Comparison of ENCODE assay signal across 27 cellular contexts in genomic region chr9:36865731-36866635, GRCh38.
DNase-seq lines count a peak whose midpoint lies in the region; ATAC-seq, FAIRE-seq and TF ChIP-seq lines count a peak whose summit lies in the region.
"Had no signal": no experiment of that assay in that cellular context is flagged by ENCODE, and none has a peak within 500 bp of the region (broad histone marks: within the 10 kb centered on the region; RNA-seq: fewer than 3 reads in every experiment).

No MANE protein-coding gene starts in this region.

- no peak for TF ChIP-seq RAD21 in HepG2 (CRISPR knock-in tag; IDR thresholded peaks at IDR 0.05)

- H3K9me3 ChIP-seq in heart left ventricle (no peaks in the 10 kb centered on the region), HepG2 (ENCODE audit: low read length) (no peaks in the 10 kb centered on the region), aorta (ENCODE audit: control insufficient read depth, low read length) (no peaks in the 10 kb centered on the region)
- H3K9me3 ChIP-seq: BLaER1 treated with 17β-estradiol and CSF1 and Interleukin-3, amounts not matched to agents 10 nM and 100 nM had no signal

- H3K36me3 ChIP-seq in heart left ventricle (no peaks in the 10 kb centered on the region), HepG2 (replicated peaks in 1 of 2; ENCODE audit: control insufficient read depth in 1 of 2, insufficient read depth in 2 of 2, low read length in 2 of 2) (no peaks in the 10 kb centered on the region), aorta (ENCODE audit: control insufficient read depth in 1 of 2, insufficient read depth in 2 of 2, low read length in 1 of 2) (no peaks in the 10 kb centered on the region)

- no peak overlapping the region for H3K9ac ChIP-seq in HepG2 (ENCODE audit: insufficient read depth, low read depth, low read length)
- H3K9ac ChIP-seq: BLaER1 treated with 17β-estradiol and CSF1 and Interleukin-3, amounts not matched to agents 10 nM and 100 nM had no signal

- POLR2A ChIA-PET in HepG2 (lab: Yijun Ruan, JAX) = interaction anchor here (0.6 to 1.6 kb wide), 3 partner anchors 25 to 255 kb away, joined by 3 to 4 read pairs (median 4); no protein-coding TSS in a partner anchor

- H2AFZ ChIP-seq in HepG2 (ENCODE audit: low read length) = no peak overlapping the region

- H3K79me2 ChIP-seq in HepG2 (ENCODE audit: insufficient read depth, low read length) = no peaks in the 10 kb centered on the region

- intact Hi-C loops in Right ventricle myocardium inferior (cut with DNase I) = no loop called here
- intact Hi-C loops in heart left ventricle (cut with DNase I) = loop anchor here in 2 of 10 donors (10.0 kb wide), 3 partner anchors 61 to 529 kb away; no protein-coding TSS in a partner anchor
- intact Hi-C loops in HepG2 (cut with micrococcal nuclease; ENCODE audit: unreplicated experiment) = loop anchor here (5.0 kb wide), 1 partner anchor 551 kb away; no protein-coding TSS in a partner anchor
- intact Hi-C loops in posterior vena cava (cut with DNase I) = loop anchor here in 1 of 2 donors (10.0 kb wide), 1 partner anchor 61 kb away; no protein-coding TSS in a partner anchor
- intact Hi-C loops in aorta (cut with DNase I) = loop anchor here in 1 of 2 donors (5.0 kb wide), 1 partner anchor 506 kb away; no protein-coding TSS in a partner anchor

- TF ChIP-seq POLR2A in heart left ventricle (IDR thresholded peaks at IDR 0.05) (no peak), HepG2 (IDR thresholded peaks at IDR 0.05; ENCODE audit: insufficient read depth in 1 of 2, low read depth in 2 of 2, low read length in 2 of 2) (no peak)

- peak; percentile 53 for DNase-seq in Right ventricle myocardium inferior (ENCODE audit: missing footprints)
- no peak for DNase-seq in heart left ventricle
- no peak for DNase-seq in HepG2 (ENCODE audit: low spot score)
- peak; percentile 41 for DNase-seq in posterior vena cava (ENCODE audit: low spot score)
- DNase-seq in aorta = peak; percentile 18 to 59
- no peak for DNase-seq in stimulated activated CD4-positive, alpha-beta T cell treated with anti-CD3 and anti-CD28 coated beads, Interleukin-4, amount 100 ng/mL, for 1 hour
- DNase-seq in activated naive CD4-positive, alpha-beta T cell treated with anti-CD3 and anti-CD28 coated beads, Interleukin-2, amount 50 U/mL, for 16 hours = no peak
- DNase-seq in amniotic stem cell (lab: John Stamatoyannopoulos, UW) = no peak
- DNase-seq: ACHN; Calu3; CD4-positive, alpha-beta memory T cell; DMS153; GF-D8; IMR-90; Karpas-422; MV-4-11; NCI-H1105 treated with DMSO at 0.1 percent for 48 hours; NCI-H2029 treated with DMSO at 0.1 percent for 48 hours; NCI-H345; NCI-H524; OCI-M1; Right ventricle myocardium superior had no signal

- no peak for FAIRE-seq in HepG2 (lab: Jason Lieb, UNC)
- FAIRE-seq: GM19239, H1, HTR-8/SVneo had no signal

- H4K20me1 ChIP-seq in HepG2 (ENCODE audit: insufficient read depth, low read length) = no peaks in the 10 kb centered on the region

- WGBS in heart left ventricle, 4 donors = 90 to 93% (median 91%) methylated on average over 20 of the region's 20 CpGs
- 61% methylated on average over 18 of the region's 20 CpGs for WGBS in HepG2 (ENCODE audit: low lambda C conversion rate)
- WGBS in aorta, 2 donors = 93% methylated on average over 20 of the region's 20 CpGs

- no peak overlapping the region for H3K4me3 ChIP-seq in heart left ventricle
- H3K4me3 ChIP-seq in HepG2 (replicated peaks in 1 of 3; ENCODE audit: insufficient read depth in 1 of 3, low read depth in 2 of 3, low read length in 3 of 3) = no peak overlapping the region
- no peak overlapping the region for H3K4me3 ChIP-seq in aorta (ENCODE audit: low read length in 2 of 2)
- H3K4me3 ChIP-seq: BLaER1 treated with 17β-estradiol and CSF1 and Interleukin-3, amounts not matched to agents 10 nM and 100 nM had no signal

- H3K4me1 ChIP-seq in heart left ventricle = no peaks in the 10 kb centered on the region
- H3K4me1 ChIP-seq in HepG2 (ENCODE audit: insufficient read depth, low read length) = peaks cover 61% of the 10 kb centered on the region
- no peaks in the 10 kb centered on the region for H3K4me1 ChIP-seq in aorta (ENCODE audit: control insufficient read depth in 1 of 2, insufficient read depth in 2 of 2, low read length in 2 of 2)

- TF ChIP-seq CTCF in heart left ventricle (IDR thresholded peaks at IDR 0.05) (no peak), HepG2 (CRISPR knock-in tag; IDR thresholded peaks at IDR 0.05) (no peak)

- no peak for TF ChIP-seq EP300 in HepG2 (IDR thresholded peaks at IDR 0.05; ENCODE audit: low read depth in 2 of 2, low read length in 2 of 2)
- no peak for TF ChIP-seq EP300 in HepG2 (CRISPR knock-in tag; IDR thresholded peaks at IDR 0.05; ENCODE audit: borderline replicate concordance)

- CTCF ChIA-PET in HepG2 (lab: Yijun Ruan, JAX; ENCODE audit: low intra/inter-chr PET ratio, low total read pairs) = no interaction called here

- 0 out of 2 replicates have a peak overlapping the region, but pooled peaks have one; percentile 65 for H3K4me2 ChIP-seq in HepG2 (ENCODE audit: low read depth, low read length)
- H3K4me2 ChIP-seq: BLaER1 treated with 17β-estradiol and CSF1 and Interleukin-3, amounts not matched to agents 10 nM and 100 nM had no signal

- H3K27ac ChIP-seq in heart left ventricle = no peak overlapping the region
- no peak overlapping the region for H3K27ac ChIP-seq in HepG2 (ENCODE audit: extremely low read length, insufficient read depth, low read length)
- H3K27ac ChIP-seq in aorta (ENCODE audit: low read depth in 1 of 2, low read length in 2 of 2) = no peak overlapping the region
- H3K27ac ChIP-seq: 22Rv1; BLaER1 treated with 17β-estradiol and CSF1 and Interleukin-3, amounts not matched to agents 10 nM and 100 nM had no signal

- no TSS peak for BruUV-seq in HepG2 (replicated peaks; lab: Mats Ljungman, UMichigan)

- in situ Hi-C loops in HepG2 (cut with HindIII; ENCODE audit: extremely low pct_ligation_motif_present, low pct_unique_long_range_greater_than_20kb) = no loop called here

- ATAC-seq in Right ventricle myocardium inferior (no peak), heart left ventricle (no peak), HepG2 (no peak), aorta (ENCODE audit: low FRiP score) (no peak)

- peaks cover 0 to 53% (median 13%) of the 10 kb centered on the region in 9 donors for H3K27me3 ChIP-seq in heart left ventricle
- peaks cover 2 to 50% of the 10 kb centered on the region in 2 experiments; a peak in 4 of 5 replicates for H3K27me3 ChIP-seq in HepG2 (ENCODE audit: control insufficient read depth in 1 of 2, insufficient read depth in 2 of 2, low read length in 2 of 2)
- H3K27me3 ChIP-seq in aorta (ENCODE audit: control insufficient read depth in 1 of 2, insufficient read depth in 2 of 2, low read length in 1 of 2) = no peaks in the 10 kb centered on the region
- H3K27me3 ChIP-seq: BLaER1 treated with 17β-estradiol and CSF1 and Interleukin-3, amounts not matched to agents 10 nM and 100 nM had no signal

TF ChIP-seq in HepG2, 621 proteins besides CTCF, POLR2A, EP300 and RAD21:
- TF ChIP-seq ZBTB20 (CRISPR knock-in tag; IDR thresholded peaks at IDR 0.05; ENCODE audit: borderline replicate concordance, low read depth) = no peak

Comparison
In these comparisons a context has a peak if more than half of its experiments do, and no peak if none do; other contexts are left out.
1. DNase-seq: peak in Right ventricle myocardium inferior (single experiment), posterior vena cava (single experiment) and aorta (2 of 2); none in heart left ventricle (0 of 5), HepG2 (single experiment), stimulated activated CD4-positive, alpha-beta T cell treated with anti-CD3 and anti-CD28 coated beads, Interleukin-4, amount 100 ng/mL, for 1 hour (single experiment), activated naive CD4-positive, alpha-beta T cell treated with anti-CD3 and anti-CD28 coated beads, Interleukin-2, amount 50 U/mL, for 16 hours (single experiment) and amniotic stem cell (single experiment).